8 cellular contexts compared by ENCODE assay signal in the genomic region with DNA sequence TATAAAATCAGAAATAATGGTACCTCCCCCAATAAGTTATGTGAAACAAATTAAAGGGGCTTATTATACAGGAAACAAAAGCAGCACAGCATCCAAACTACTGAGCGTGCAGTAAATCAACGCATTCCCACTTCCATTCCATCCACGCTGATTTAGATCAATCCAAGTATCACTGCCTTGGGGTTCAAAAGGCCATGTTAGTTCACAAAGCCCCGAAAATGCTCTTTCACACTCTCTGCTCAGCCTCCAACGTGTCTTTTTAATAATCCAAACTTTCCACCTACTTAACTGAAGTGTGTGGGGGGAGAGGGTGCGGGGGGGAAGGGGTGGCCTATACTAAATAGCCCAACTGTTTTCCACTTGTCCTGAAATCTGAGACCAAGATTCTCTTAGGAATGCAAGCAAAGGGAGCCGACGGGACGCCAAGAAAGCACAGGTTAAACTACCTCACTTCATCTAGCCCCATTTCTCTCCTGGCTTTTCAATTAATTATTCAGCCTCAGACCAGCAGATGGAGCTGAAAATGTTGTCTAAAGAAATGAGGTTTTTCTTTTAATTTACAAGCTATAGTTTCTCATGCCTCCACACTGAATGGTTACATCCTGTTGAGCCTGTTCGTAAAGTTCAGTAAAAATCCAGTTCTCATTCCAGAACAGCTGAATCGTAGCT. TPM values are rescaled to one million over a fixed set of nuclear protein-coding genes. Genes with fewer than 3 reads are reported as not detected.
DNase-seq lines count a peak whose midpoint lies in the region; ATAC-seq lines count a peak whose summit lies in the region.

No MANE protein-coding gene starts in this region.

- peaks cover 8% of the 10 kb centered on the region for H3K36me3 ChIP-seq in CD8-positive, alpha-beta memory T cell (ENCODE audit: insufficient read depth, low read length)
- peaks cover 4% of the 10 kb centered on the region for H3K36me3 ChIP-seq in skeletal muscle satellite cell (ENCODE audit: insufficient read depth, low read length)

- peak overlapping the region; percentile 94 to 99 (median 98) for H3K4me3 Mint-ChIP-seq in CD8-positive, alpha-beta memory T cell
- peak overlapping the region; percentile 88 for H3K4me3 Mint-ChIP-seq in activated T-helper 17 cell treated with anti-CD3 and anti-CD28 coated beads, Interleukin-2, amount 50 U/mL, for 72 hours

- peak overlapping the region; percentile 92 for H3K9ac ChIP-seq in skeletal muscle satellite cell (ENCODE audit: low read depth, low read length)

- peaks cover 22 to 24% (median 23%) of the 10 kb centered on the region in 3 donors for H3K4me1 Mint-ChIP-seq in CD8-positive, alpha-beta memory T cell
- peaks cover 15% of the 10 kb centered on the region for H3K4me1 Mint-ChIP-seq in activated T-helper 17 cell treated with anti-CD3 and anti-CD28 coated beads, Interleukin-2, amount 50 U/mL, for 72 hours

- no peaks in the 10 kb centered on the region for H3K9me3 ChIP-seq in CD8-positive, alpha-beta memory T cell (ENCODE audit: low read length)
- no peaks in the 10 kb centered on the region for H3K9me3 ChIP-seq in skeletal muscle satellite cell (replicated peaks; ENCODE audit: low read length)

- DNase-seq in CD8-positive, alpha-beta memory T cell, result no peak
- DNase-seq in left ventricle myocardium superior (no peak), DMS153 (lab: John Stamatoyannopoulos, UW) (no peak)
- DNase-seq in stimulated activated CD4-positive, alpha-beta T cell treated with anti-CD3 and anti-CD28 coated beads, Interleukin-1b, Interleukin-23, amount 100 ng/mL, for 48 hours, result no peak

- POLR2A ChIA-PET in CD8-positive, alpha-beta memory T cell (lab: Charles Lee), result interaction anchor here (0.8 to 2.6 kb wide), 5 partner anchors 9 to 73 kb away, joined by 4 to 32 read pairs (median 23); a partner anchor contains a TSS

- peaks cover 21% of the 10 kb centered on the region for H3K4me1 ChIP-seq in CD8-positive, alpha-beta memory T cell (ENCODE audit: insufficient read depth, low read length)
- peaks cover 17% of the 10 kb centered on the region for H3K4me1 ChIP-seq in skeletal muscle satellite cell (ENCODE audit: control insufficient read depth, insufficient read depth, low read length)

- no peaks in the 10 kb centered on the region for H3K27me3 ChIP-seq in CD8-positive, alpha-beta memory T cell (ENCODE audit: insufficient read depth, low read length, poor library complexity, severe bottlenecking)
- H3K27me3 ChIP-seq in skeletal muscle satellite cell (ENCODE audit: control insufficient read depth, insufficient read depth, low read length), result no peaks in the 10 kb centered on the region

- peaks cover 0 to 7% of the 10 kb centered on the region in 2 donors for H3K27me3 Mint-ChIP-seq in CD8-positive, alpha-beta memory T cell
- H3K27me3 Mint-ChIP-seq in activated T-helper 17 cell treated with anti-CD3 and anti-CD28 coated beads, Interleukin-2, amount 50 U/mL, for 72 hours, result no peaks in the 10 kb centered on the region

- H3K36me3 Mint-ChIP-seq in CD8-positive, alpha-beta memory T cell, result peaks cover 0 to 22% (median 0%) of the 10 kb centered on the region in 3 donors
- H3K36me3 Mint-ChIP-seq in activated T-helper 17 cell treated with anti-CD3 and anti-CD28 coated beads, Interleukin-2, amount 50 U/mL, for 72 hours (ENCODE audit: low read depth), result peaks cover 29% of the 10 kb centered on the region

- intact Hi-C loops in left ventricle myocardium superior (cut with micrococcal nuclease), result no loop called here

- CTCF ChIA-PET in CD8-positive, alpha-beta memory T cell (lab: Charles Lee), result interaction anchor here (0.8 to 2.9 kb wide), 17 partner anchors 9 to 257 kb away, joined by 3 to 42 read pairs (median 5); a partner anchor contains a TSS

- peak overlapping the region; percentile 100 for H3K27ac ChIP-seq in CD8-positive, alpha-beta memory T cell (ENCODE audit: low read depth, low read length)

- ATAC-seq in GM19043 (IDR thresholded peaks at IDR 0.05; ENCODE audit: low read depth, unreplicated experiment) (peak; percentile 4), HG03457 (IDR thresholded peaks at IDR 0.05; ENCODE audit: unreplicated experiment) (peak; percentile 0), left ventricle myocardium superior (peak; percentile 2)
- ATAC-seq in activated T-helper 17 cell treated with anti-CD3 and anti-CD28 coated beads, Interleukin-2, amount 50 U/mL, for 72 hours (replicated peaks), result peak; percentile 0

- no peaks in the 10 kb centered on the region for H3K9me3 Mint-ChIP-seq in CD8-positive, alpha-beta memory T cell
- H3K9me3 Mint-ChIP-seq in activated T-helper 17 cell treated with anti-CD3 and anti-CD28 coated beads, Interleukin-2, amount 50 U/mL, for 72 hours, result no peaks in the 10 kb centered on the region

- peak overlapping the region; percentile 91 for H3K4me2 ChIP-seq in skeletal muscle satellite cell (ENCODE audit: low read length)

- H3K27ac Mint-ChIP-seq in CD8-positive, alpha-beta memory T cell, result peak overlapping the region; percentile 99 to 100 (median 100)
- H3K27ac Mint-ChIP-seq in activated T-helper 17 cell treated with anti-CD3 and anti-CD28 coated beads, Interleukin-2, amount 50 U/mL, for 72 hours, result peak overlapping the region; percentile 100

- peak overlapping the region; percentile 98 for H3K4me3 ChIP-seq in CD8-positive, alpha-beta memory T cell (ENCODE audit: low read length)
- peak overlapping the region; percentile 85 for H3K4me3 ChIP-seq in skeletal muscle satellite cell (ENCODE audit: low read length)

RNA-seq across cellular contexts. Expression of a gene that starts 1.1 kb away (rescaled TPM):
- total RNA-seq in CD8-positive, alpha-beta memory T cell, result 10 to 100 TPM; 48.9 to 52.9 TPM
- polyA plus RNA-seq in CD8-positive, alpha-beta memory T cell, result 65.0 TPM
- total RNA-seq in activated T-helper 17 cell treated with anti-CD3 and anti-CD28 coated beads, Interleukin-2, amount 50 U/mL, for 72 hours, result 10 to 100 TPM; 25.0 to 43.7 TPM
- total RNA-seq in left ventricle myocardium superior, result 6.0 TPM
- total RNA-seq in skeletal muscle satellite cell (2012; rRNA removed), result 27.1 and 36.3 TPM in 2 replicates

RNA-seq across cellular contexts. Expression of a gene that starts 12.5 kb away (rescaled TPM):
- total RNA-seq in CD8-positive, alpha-beta memory T cell, result 10 to 100 TPM; 11.9 to 12.5 TPM
- polyA plus RNA-seq in CD8-positive, alpha-beta memory T cell, result 3.8 TPM
- 1 to 10 TPM; 7.5 to 9.6 TPM for total RNA-seq in activated T-helper 17 cell treated with anti-CD3 and anti-CD28 coated beads, Interleukin-2, amount 50 U/mL, for 72 hours
- 26.7 TPM for total RNA-seq in left ventricle myocardium superior
- total RNA-seq in skeletal muscle satellite cell (2012; rRNA removed), result 11.7 and 11.8 TPM in 2 replicates
